ENCODE assay signal across 24 cellular contexts in the genomic region with DNA sequence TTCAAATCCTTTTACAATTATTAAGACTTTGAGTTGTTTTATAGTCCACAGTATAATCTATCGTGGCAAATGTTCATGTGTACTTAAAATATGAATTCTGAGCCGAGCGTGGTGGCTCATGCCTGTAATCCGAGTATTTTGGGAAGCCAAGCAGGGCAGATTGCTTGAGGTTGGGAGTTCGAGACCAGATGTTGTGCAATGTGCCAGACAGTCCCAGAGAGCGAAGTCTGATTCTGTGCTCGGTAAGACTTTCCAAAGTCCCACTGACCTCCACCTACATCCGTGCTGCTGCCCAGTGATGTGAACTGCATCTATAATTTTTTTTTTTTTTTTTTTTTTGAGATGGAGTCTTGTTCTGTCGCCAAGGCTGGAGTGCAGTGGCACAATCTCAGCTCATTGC.
"Had no signal": no experiment of that assay in that cellular context is flagged by ENCODE, and none has a peak within 500 bp of the region (broad histone marks: within the 10 kb centered on the region; RNA-seq: fewer than 3 reads in every experiment).

No MANE protein-coding gene starts in this region.

- H3K27me3 ChIP-seq: heart right ventricle, hepatocyte, left lung, ovary, sigmoid colon, spleen, suprapubic skin, tibial artery, uterus had no signal

- H3K9me3 ChIP-seq: left lung, lower lobe of right lung, ovary, sigmoid colon, suprapubic skin, thoracic aorta, tibial artery, uterus had no signal

- FAIRE-seq: keratinocyte, small intestine had no signal

- H2AFZ ChIP-seq: hepatocyte had no signal

- H3K27ac ChIP-seq: heart right ventricle, hepatocyte, left lung, lower lobe of right lung, ovary, sigmoid colon, spleen, suprapubic skin, thoracic aorta, tibial artery, uterus had no signal

- H3K4me3 ChIP-seq: heart right ventricle, hepatocyte, left lung, lower lobe of right lung, ovary, sigmoid colon, spleen, suprapubic skin, thoracic aorta, tibial artery, uterus had no signal

- ATAC-seq: heart right ventricle; left cardiac atrium; left lung; lower lobe of right lung; natural killer cell treated with Interleukin-12 subunit alpha and Interleukin-12 subunit beta and Interleukin-15 and Interleukin-18, amount 100 ng/mL, for 72 hours; right cardiac atrium; stimulated activated effector memory CD8-positive, alpha-beta T cell treated with anti-CD3 and anti-CD28 coated beads, Interleukin-12 subunit alpha, Interleukin-12 subunit beta, amount 100 ng/mL, for 72 hours had no signal

- H3K36me3 ChIP-seq: heart right ventricle, left lung, lower lobe of right lung, ovary, sigmoid colon, spleen, suprapubic skin, thoracic aorta, tibial artery, uterus had no signal

- H3K4me1 ChIP-seq: uterus had no signal

- DNase-seq: heart right ventricle; kidney glomerular epithelial cell; left cardiac atrium; left lung; lower lobe of right lung; mammary epithelial cell; mesenchymal stem cell; naive B cell; ovary; right cardiac atrium; sigmoid colon; small intestine; spleen; stimulated activated CD4-positive, alpha-beta T cell treated with anti-CD3 and anti-CD28 coated beads, Interleukin-4, amount 100 ng/mL, for 24 hours; stimulated activated naive CD4-positive, alpha-beta T cell; tibial artery; trophoblast cell; uterus had no signal

- H3K4me2 ChIP-seq: hepatocyte had no signal
